19 cellular contexts compared by ENCODE assay signal in genomic region chr3:193148678-193149473, GRCh38.
"Had no signal": no experiment of that assay in that cellular context is flagged by ENCODE, and none has a peak within 500 bp of the region (broad histone marks: within the 10 kb centered on the region; RNA-seq: fewer than 3 reads in every experiment).

No MANE protein-coding gene starts in this region.

- H3K9me3 ChIP-seq: breast epithelium, lower lobe of right lung, sigmoid colon, spleen, tibial nerve had no signal

- H3K36me3 ChIP-seq: breast epithelium, lower lobe of right lung, sigmoid colon, spleen, tibial nerve had no signal

- H3K27me3 ChIP-seq: breast epithelium, sigmoid colon, spleen, tibial nerve had no signal

- DNase-seq: activated CD4-positive, alpha-beta T cell treated with anti-CD3 and anti-CD28 coated beads, Interleukin-2, amount 10 ng/mL, durations not matched to agents 24 days and 14 days; activated CD4-positive, CD25-positive, alpha-beta regulatory T cell; activated CD8-positive, alpha-beta memory T cell treated with anti-CD3 and anti-CD28 coated beads, Interleukin-2, amount 50 U/mL, for 4 hours; activated effector memory CD4-positive, alpha-beta T cell treated with Interleukin-2 at 50 U/mL for 16 hours; activated naive CD4-positive, alpha-beta T cell treated with anti-CD3 and anti-CD28 coated beads, Interleukin-2, amount 10 ng/mL, durations not matched to agents 7 days and 5 days; activated T-cell treated with anti-CD3 and anti-CD28 coated beads, Interleukin-2, amount 50 U/mL, for 48 hours; aorta; cortex of kidney; left colon; lower lobe of right lung; sigmoid colon; spleen; stimulated activated naive B cell treated with anti-CD40 and anti-IgM and Interleukin-4, amounts not matched to agents 10 μg/mL and 1 μg/mL and 100 μg/mL, for 72 hours; T-cell had no signal

- H3K27ac ChIP-seq: breast epithelium, lower lobe of right lung, sigmoid colon, spleen, tibial nerve had no signal

- H3K4me3 ChIP-seq: breast epithelium, lower lobe of right lung, sigmoid colon, spleen, tibial nerve had no signal

- H3K9me3 Mint-ChIP-seq: activated CD4-positive, alpha-beta T cell treated with anti-CD3 and anti-CD28 coated beads, Interleukin-2, amount 10 ng/mL, durations not matched to agents 24 days and 14 days; activated naive CD4-positive, alpha-beta T cell treated with anti-CD3 and anti-CD28 coated beads, Interleukin-2, amount 10 ng/mL, durations not matched to agents 7 days and 5 days; nephron; stimulated activated naive B cell treated with anti-CD40 and anti-IgM and Interleukin-4, amounts not matched to agents 10 μg/mL and 1 μg/mL and 100 μg/mL, for 72 hours; T-cell had no signal

- H3K4me3 Mint-ChIP-seq: activated CD4-positive, alpha-beta T cell treated with anti-CD3 and anti-CD28 coated beads, Interleukin-2, amount 10 ng/mL, durations not matched to agents 24 days and 14 days; activated naive CD4-positive, alpha-beta T cell treated with anti-CD3 and anti-CD28 coated beads, Interleukin-2, amount 10 ng/mL, durations not matched to agents 7 days and 5 days; nephron; stimulated activated naive B cell treated with anti-CD40 and anti-IgM and Interleukin-4, amounts not matched to agents 10 μg/mL and 1 μg/mL and 100 μg/mL, for 72 hours; T-cell had no signal

- H3K27ac Mint-ChIP-seq: activated CD4-positive, alpha-beta T cell treated with anti-CD3 and anti-CD28 coated beads, Interleukin-2, amount 10 ng/mL, durations not matched to agents 24 days and 14 days; activated naive CD4-positive, alpha-beta T cell treated with anti-CD3 and anti-CD28 coated beads, Interleukin-2, amount 10 ng/mL, durations not matched to agents 7 days and 5 days; nephron; stimulated activated naive B cell treated with anti-CD40 and anti-IgM and Interleukin-4, amounts not matched to agents 10 μg/mL and 1 μg/mL and 100 μg/mL, for 72 hours; T-cell had no signal

- H3K36me3 Mint-ChIP-seq: activated naive CD4-positive, alpha-beta T cell treated with anti-CD3 and anti-CD28 coated beads, Interleukin-2, amount 10 ng/mL, durations not matched to agents 7 days and 5 days; stimulated activated naive B cell treated with anti-CD40 and anti-IgM and Interleukin-4, amounts not matched to agents 10 μg/mL and 1 μg/mL and 100 μg/mL, for 72 hours; T-cell had no signal

- H3K4me1 ChIP-seq: breast epithelium, lower lobe of right lung, sigmoid colon, spleen, tibial nerve had no signal

- H3K4me1 Mint-ChIP-seq: activated CD4-positive, alpha-beta T cell treated with anti-CD3 and anti-CD28 coated beads, Interleukin-2, amount 10 ng/mL, durations not matched to agents 24 days and 14 days; activated naive CD4-positive, alpha-beta T cell treated with anti-CD3 and anti-CD28 coated beads, Interleukin-2, amount 10 ng/mL, durations not matched to agents 7 days and 5 days; nephron; stimulated activated naive B cell treated with anti-CD40 and anti-IgM and Interleukin-4, amounts not matched to agents 10 μg/mL and 1 μg/mL and 100 μg/mL, for 72 hours; T-cell had no signal

- FAIRE-seq: endometrium, urothelium cell line had no signal

- H3K27me3 Mint-ChIP-seq: activated CD4-positive, alpha-beta T cell treated with anti-CD3 and anti-CD28 coated beads, Interleukin-2, amount 10 ng/mL, durations not matched to agents 24 days and 14 days; activated naive CD4-positive, alpha-beta T cell treated with anti-CD3 and anti-CD28 coated beads, Interleukin-2, amount 10 ng/mL, durations not matched to agents 7 days and 5 days; stimulated activated naive B cell treated with anti-CD40 and anti-IgM and Interleukin-4, amounts not matched to agents 10 μg/mL and 1 μg/mL and 100 μg/mL, for 72 hours; T-cell had no signal

- ATAC-seq: left colon; lower lobe of right lung; stimulated activated naive B cell treated with anti-CD40 and anti-IgM and Interleukin-4, amounts not matched to agents 10 μg/mL and 1 μg/mL and 100 μg/mL, for 72 hours; T-cell had no signal
